12 cellular contexts compared by ENCODE assay signal in genomic region chr7:2082357-2083038, GRCh38.
A peak's percentile ranks its signal among the peaks of the same experiment; 100 is the strongest.
DNase-seq lines count a peak whose midpoint lies in the region; TF ChIP-seq lines count a peak whose summit lies in the region.
"Had no signal": no experiment of that assay in that cellular context is flagged by ENCODE, and none has a peak within 500 bp of the region (broad histone marks: within the 10 kb centered on the region; RNA-seq: fewer than 3 reads in every experiment).

No MANE protein-coding gene starts in this region.

- intact Hi-C loops in ascending aorta (cut with DNase I): no loop called here

- no peaks in the 10 kb centered on the region for H3K9me2 ChIP-seq in GM23248 (ENCODE audit: insufficient read depth)

- peaks cover 12% of the 10 kb centered on the region; the same call in 1 of the 2 replicates for H3K4me1 ChIP-seq in GM23248 (ENCODE audit: insufficient read depth)
- H3K4me1 ChIP-seq in mesodermal cell (ENCODE audit: control insufficient read depth, insufficient read depth, low read length, poor library complexity, severe bottlenecking): peaks cover 7% of the 10 kb centered on the region
- H3K4me1 ChIP-seq in ascending aorta: no peaks in the 10 kb centered on the region

- H2AFZ ChIP-seq in GM23248: no peak overlapping the region

- H3K27me3 ChIP-seq in GM23248 (replicated peaks; ENCODE audit: insufficient read depth) (no peaks in the 10 kb centered on the region), ascending aorta (no peaks in the 10 kb centered on the region)

- no peaks in the 10 kb centered on the region for H4K20me1 ChIP-seq in GM23248 (ENCODE audit: insufficient read depth)

- H3K27ac Mint-ChIP-seq in immature natural killer cell: peak overlapping the region in 1 of 6 donors; percentile 21
- H3K27ac Mint-ChIP-seq: T-cell had no signal

- H3K79me2 ChIP-seq in GM23248 (ENCODE audit: insufficient read depth): no peaks in the 10 kb centered on the region

- peak overlapping the region; percentile 80 for H3K9ac ChIP-seq in GM23248

- H3K9me3 Mint-ChIP-seq in immature natural killer cell: no peaks in the 10 kb centered on the region
- H3K9me3 Mint-ChIP-seq: T-cell had no signal

- peaks cover 9 to 23% (median 13%) of the 10 kb centered on the region in 3 donors for H3K27me3 Mint-ChIP-seq in immature natural killer cell (ENCODE audit: low read depth in 3 of 3)
- H3K27me3 Mint-ChIP-seq: T-cell had no signal

- no peak overlapping the region for H3K4me3 Mint-ChIP-seq in immature natural killer cell
- H3K4me3 Mint-ChIP-seq: activated CD8-positive, alpha-beta T cell treated with anti-CD3 and anti-CD28 coated beads, Interleukin-2, amount 10 ng/mL, durations not matched to agents 7 days and 5 days had no signal

- peaks cover 0 to 15% (median 12%) of the 10 kb centered on the region in 3 donors for H3K36me3 Mint-ChIP-seq in immature natural killer cell

- H3K36me3 ChIP-seq in GM23248 (ENCODE audit: low read depth): no peaks in the 10 kb centered on the region
- peaks cover 7% of the 10 kb centered on the region for H3K36me3 ChIP-seq in mesodermal cell (ENCODE audit: control insufficient read depth, insufficient read depth, low read length)
- H3K36me3 ChIP-seq in ascending aorta: peaks cover 0 to 5% of the 10 kb centered on the region in 2 donors

- H3F3A ChIP-seq in GM23248 (ENCODE audit: insufficient read depth): no peaks in the 10 kb centered on the region

- H3K4me3 ChIP-seq in GM23248 (no peak overlapping the region), astrocyte of the spinal cord (ENCODE audit: low read depth, low read length) (no peak overlapping the region), mesodermal cell (ENCODE audit: extremely low read depth, insufficient read depth, low read length, poor library complexity, severe bottlenecking) (no peak overlapping the region), ascending aorta (no peak overlapping the region)

- in situ Hi-C loops in GM23248 (cut with MboI): no loop called here
- in situ Hi-C loops in astrocyte of the spinal cord (cut with HindIII; ENCODE audit: low sequenced_read_pairs): no loop called here

- peak; percentile 38 for DNase-seq in A172 (ENCODE audit: low spot score)
- peak; percentile 96 for DNase-seq in GM23248
- DNase-seq in astrocyte of the spinal cord (ENCODE audit: low read depth, low spot score): peak; percentile 77
- DNase-seq in GF-D8 (lab: John Stamatoyannopoulos, UW): no peak
- DNase-seq in ascending aorta (ENCODE audit: low spot score in 2 of 2): no peak
- DNase-seq in immature natural killer cell: no peak
- no peak for DNase-seq in NCI-H2171 (lab: John Stamatoyannopoulos, UW)
- DNase-seq: activated CD8-positive, alpha-beta T cell treated with anti-CD3 and anti-CD28 coated beads, Interleukin-2, amount 10 ng/mL, durations not matched to agents 7 days and 5 days; KG1; T-cell had no signal

- TF ChIP-seq CTCF in astrocyte of the spinal cord (IDR thresholded peaks at IDR 0.05; ENCODE audit: low read depth, low read length) (no peak), ascending aorta (IDR thresholded peaks at IDR 0.05) (no peak)

- 57 to 70% methylated on average over 27 to 28 of the region's 28 CpGs for WGBS in GM23248 (ENCODE audit: low coverage in 1 of 2, low lambda C conversion rate in 2 of 2, missing lambda C conversion rate in 2 of 2), 2 experiments
- 85% methylated on average over 23 to 28 of the region's 28 CpGs for WGBS in mesodermal cell (ENCODE audit: insufficient coverage in 2 of 2), 2 experiments

- H3K4me1 Mint-ChIP-seq in immature natural killer cell: peaks cover 32 to 35% of the 10 kb centered on the region in 2 donors

- H3K27ac ChIP-seq in GM23248 (peak overlapping the region; percentile 89), mesodermal cell (ENCODE audit: low read depth, low read length, severe bottlenecking) (peak overlapping the region; percentile 41), ascending aorta (no peak overlapping the region)
- H3K27ac ChIP-seq: C4-2B had no signal

- H3K4me2 ChIP-seq in GM23248 (ENCODE audit: unreplicated experiment): no peak overlapping the region

- H3K9me3 ChIP-seq in GM23248 (ENCODE audit: low read depth) (no peaks in the 10 kb centered on the region), mesodermal cell (ENCODE audit: control insufficient read depth, low read length) (no peaks in the 10 kb centered on the region), ascending aorta (no peaks in the 10 kb centered on the region)

Comparison
In these comparisons a context has a peak if more than half of its experiments do, and no peak if none do; other contexts are left out.
1. DNase-seq: peak in A172 (single experiment), GM23248 (single experiment) and astrocyte of the spinal cord (single experiment); none in GF-D8 (single experiment), ascending aorta (0 of 2), immature natural killer cell (0 of 3) and NCI-H2171 (single experiment).
2. H3K27ac ChIP-seq: peak in GM23248 (single experiment) and mesodermal cell (single experiment); none in ascending aorta (0 of 2).